In genomic region chr7:30815016-30815854, GRCh38 we compare ENCODE assay signal across 1 cellular context.
TF ChIP-seq lines count a peak whose summit lies in the region.

No MANE protein-coding gene starts in this region.

TF ChIP-seq in IMR-90, 13 proteins besides CTCF, POLR2A, EP300 and RAD21 (continued from another document):
- TF ChIP-seq USF2 (IDR thresholded peaks at IDR 0.05; ENCODE audit: low read depth, low read length) (no peak), BHLHE40 (IDR thresholded peaks at IDR 0.05; ENCODE audit: low read depth, low read length) (no peak), CHD1 (IDR thresholded peaks at IDR 0.05; ENCODE audit: low read depth, low read length) (no peak), MAZ (IDR thresholded peaks at IDR 0.05; ENCODE audit: borderline replicate concordance, low read depth, low read length) (no peak), CEBPB (IDR thresholded peaks at IDR 0.05; ENCODE audit: low read depth, low read length) (no peak), ELK1 (IDR thresholded peaks at IDR 0.05; ENCODE audit: borderline replicate concordance, low read depth, low read length) (no peak), NFE2L2 (IDR thresholded peaks at IDR 0.05; ENCODE audit: low read depth, low read length) (no peak), MAFK (IDR thresholded peaks at IDR 0.05; ENCODE audit: low read depth, low read length) (no peak)
TF ChIP-seq in IMR-90: peak in this region for 0.
